Comparison of ENCODE assay signal across 11 cellular contexts in genomic region chr15:78455749-78456148, GRCh38. TPM values are rescaled to one million over a fixed set of nuclear protein-coding genes. Genes with fewer than 3 reads are reported as not detected.
A peak's percentile ranks its signal among the peaks of the same experiment; 100 is the strongest.
DNase-seq lines count a peak whose midpoint lies in the region; ATAC-seq and TF ChIP-seq lines count a peak whose summit lies in the region.
"Had no signal": no experiment of that assay in that cellular context is flagged by ENCODE, and none has a peak within 500 bp of the region (broad histone marks: within the 10 kb centered on the region; RNA-seq: fewer than 3 reads in every experiment).

No MANE protein-coding gene starts in this region.

- TF ChIP-seq CTCF in fibroblast of mammary gland (conservative IDR thresholded peaks at IDR 0.05; ENCODE audit: control insufficient read depth, insufficient read depth, low read depth, low read length): no peak
- no peak for TF ChIP-seq CTCF in smooth muscle cell (IDR thresholded peaks at IDR 0.05; ENCODE audit: borderline replicate concordance, insufficient read depth, poor library complexity, severe bottlenecking)
- no peak for TF ChIP-seq CTCF in brain microvascular endothelial cell (IDR thresholded peaks at IDR 0.05; ENCODE audit: low read depth, low read length, missing control alignments)

- H3K27ac ChIP-seq in smooth muscle cell (ENCODE audit: low read depth) (peak overlapping the region; percentile 10), brain microvascular endothelial cell (no peak overlapping the region)
- H3K27ac ChIP-seq: epithelial cell of prostate had no signal

- peaks cover 100% of the 10 kb centered on the region for H3K79me2 ChIP-seq in smooth muscle cell (ENCODE audit: low read depth)

- H3K9me3 ChIP-seq in smooth muscle cell (replicated peaks; ENCODE audit: low read depth): no peaks in the 10 kb centered on the region

- in situ Hi-C loops in brain microvascular endothelial cell (cut with HindIII; ENCODE audit: low pct_ligation_motif_present, low sequenced_read_pairs): no loop called here

- no peak overlapping the region for H3K4me3 ChIP-seq in fibroblast of mammary gland (ENCODE audit: control insufficient read depth, low read depth, low read length)
- H3K4me3 ChIP-seq in smooth muscle cell: no peak overlapping the region
- H3K4me3 ChIP-seq in brain microvascular endothelial cell (ENCODE audit: low read depth, low read length): no peak overlapping the region
- H3K4me3 ChIP-seq: lung had no signal

- no peaks in the 10 kb centered on the region for H3F3A ChIP-seq in smooth muscle cell (ENCODE audit: low read depth)

- WGBS in smooth muscle cell (ENCODE audit: low lambda C conversion rate): 52% methylated on average over 3 of the region's 3 CpGs

- no peak overlapping the region for H3K4me2 ChIP-seq in smooth muscle cell

- no peak overlapping the region for H3K9ac ChIP-seq in smooth muscle cell (ENCODE audit: low read depth)

- peaks cover 100% of the 10 kb centered on the region for H4K20me1 ChIP-seq in smooth muscle cell (ENCODE audit: low read depth)

- peak; percentile 18 for DNase-seq in DMS153 (lab: John Stamatoyannopoulos, UW)
- peak; percentile 28 for DNase-seq in NCI-H187 treated with DMSO at 0.1 percent for 48 hours (lab: John Stamatoyannopoulos, UW)
- DNase-seq in fibroblast of mammary gland (ENCODE audit: low read depth): peak; percentile 48
- no peak for DNase-seq in smooth muscle cell (lab: John Stamatoyannopoulos, UW; ENCODE audit: unreplicated experiment)
- no peak for DNase-seq in brain microvascular endothelial cell
- DNase-seq in foreskin melanocyte: no peak
- DNase-seq: activated naive CD4-positive, alpha-beta T cell treated with anti-CD3 and anti-CD28 coated beads for 36 hours; stimulated activated CD4-positive, alpha-beta T cell treated with anti-CD3 and anti-CD28 coated beads, Interleukin-2, amount 100 ng/mL, for 24 hours had no signal

- no peaks in the 10 kb centered on the region for H3K36me3 ChIP-seq in smooth muscle cell (ENCODE audit: low read depth)
- H3K36me3 ChIP-seq in brain microvascular endothelial cell (replicated peaks): no peaks in the 10 kb centered on the region

- H3K27me3 ChIP-seq in smooth muscle cell (ENCODE audit: low read depth): no peaks in the 10 kb centered on the region
- H3K27me3 ChIP-seq in brain microvascular endothelial cell (replicated peaks): no peaks in the 10 kb centered on the region

- ATAC-seq in HG02678 (IDR thresholded peaks at IDR 0.05; ENCODE audit: unreplicated experiment): no peak

- no peaks in the 10 kb centered on the region for H3K4me1 ChIP-seq in smooth muscle cell (ENCODE audit: low read depth)

- H2AFZ ChIP-seq in smooth muscle cell (ENCODE audit: low read depth): no peak overlapping the region

RNA-seq across cellular contexts. Expression of gene IREB2, which starts 17.7 kb away (rescaled TPM):
- 34.3 and 52.0 TPM in 2 replicates for total RNA-seq in smooth muscle cell
- polyA plus RNA-seq in smooth muscle cell: 13.6 and 14.1 TPM in 2 replicates

RNA-seq across cellular contexts. Expression of gene HYKK, which starts 51.6 kb away (rescaled TPM):
- 0.54 and 1.7 TPM in 2 replicates for total RNA-seq in smooth muscle cell
- polyA plus RNA-seq in smooth muscle cell: 2.1 and 2.4 TPM in 2 replicates

Comparison
In these comparisons a context has a peak if more than half of its experiments do, and no peak if none do; other contexts are left out.
1. DNase-seq: peak in DMS153 (single experiment), NCI-H187 treated with DMSO at 0.1 percent for 48 hours (single experiment) and fibroblast of mammary gland (single experiment); none in smooth muscle cell (single experiment), brain microvascular endothelial cell (single experiment) and foreskin melanocyte (single experiment).